8 cellular contexts compared by ENCODE assay signal in the genomic region with DNA sequence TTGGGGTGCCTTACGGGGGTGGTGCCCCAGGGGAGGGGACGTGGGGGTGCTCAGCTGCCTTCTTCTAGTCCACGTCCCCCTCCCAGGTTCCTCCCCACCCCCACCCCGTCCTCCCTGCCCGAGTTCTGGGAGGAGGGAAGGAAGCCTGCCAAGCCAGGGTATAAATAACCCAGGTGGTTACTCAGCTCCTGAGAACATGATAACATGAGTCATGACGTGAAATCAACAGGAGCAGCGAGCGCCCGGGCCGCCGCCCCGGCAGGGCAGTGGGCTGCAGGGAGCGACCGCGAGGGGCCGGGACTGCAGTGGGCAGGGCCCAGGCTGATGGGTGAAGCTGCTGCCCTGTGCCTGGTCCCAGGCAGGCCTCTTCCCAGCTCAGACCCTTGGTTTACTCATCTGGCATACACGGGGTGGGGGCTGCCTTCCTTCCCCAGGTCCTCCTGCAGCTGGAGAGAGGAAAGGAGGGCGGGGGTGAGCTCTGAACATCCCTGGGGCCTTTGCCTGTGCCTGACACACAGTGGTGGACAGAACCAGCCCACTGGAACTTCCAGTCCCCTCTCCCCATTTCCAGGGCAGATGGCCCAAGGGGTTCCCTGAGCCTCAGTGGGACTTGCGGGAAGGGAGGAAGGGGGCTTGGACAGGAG. TPM values are rescaled to one million over a fixed set of nuclear protein-coding genes. Genes with fewer than 3 reads are reported as not detected.
A peak's percentile ranks its signal among the peaks of the same experiment; 100 is the strongest.
DNase-seq lines count a peak whose midpoint lies in the region; ATAC-seq and TF ChIP-seq lines count a peak whose summit lies in the region.

No MANE protein-coding gene starts in this region.

- intact Hi-C loops in IMR-90 (cut with micrococcal nuclease), result no loop called here
- intact Hi-C loops in sciatic nerve (cut with DNase I), result loop anchor here (5.0 kb wide), 1 partner anchor 734 kb away; no protein-coding TSS in a partner anchor

- H3K79me1 ChIP-seq in IMR-90 (ENCODE audit: low read depth in 1 of 2, low read length in 2 of 2), result peaks cover 0 to 18% of the 10 kb centered on the region in 2 experiments; a peak in 1 of 4 replicates

- peak overlapping the region; percentile 97 for H3K4ac ChIP-seq in IMR-90 (ENCODE audit: low read depth, low read length)

- peak overlapping the region; percentile 69 for H2BK5ac ChIP-seq in IMR-90 (ENCODE audit: low read depth, low read length, poor library complexity, severe bottlenecking)

- peak overlapping the region; percentile 92 for H4K91ac ChIP-seq in IMR-90 (ENCODE audit: insufficient read depth, low read depth, low read length)

- H4K20me1 ChIP-seq in IMR-90 (ENCODE audit: insufficient read depth, low read length), result no peaks in the 10 kb centered on the region
- no peaks in the 10 kb centered on the region for H4K20me1 ChIP-seq in neural progenitor cell (ENCODE audit: low read depth)

- no peak overlapping the region for H3K4me3 ChIP-seq in IMR-90 (ENCODE audit: insufficient read depth, low read depth, low read length)
- H3K4me3 ChIP-seq in gastroesophageal sphincter, result peak overlapping the region in 1 of 2 donors; percentile 19
- H3K4me3 ChIP-seq in neural progenitor cell, result no peak overlapping the region

- ATAC-seq in IMR-90 (ENCODE audit: low read depth), result peak; percentile 68
- peak; percentile 87 for ATAC-seq in activated T-cell treated with anti-CD3 and anti-CD28 coated beads, Interleukin-2, amount 50 U/mL, for 72 hours (replicated peaks in 1 of 2)
- peak; percentile 80 for ATAC-seq in gastroesophageal sphincter
- peak; percentile 59 for ATAC-seq in sciatic nerve

- H2AK9ac ChIP-seq in IMR-90 (replicated peaks; ENCODE audit: low read depth, low read length, poor library complexity), result peak overlapping the region; percentile 63

- H3K4me3 Mint-ChIP-seq in activated T-cell treated with anti-CD3 and anti-CD28 coated beads, Interleukin-2, amount 50 U/mL, for 72 hours, result peak overlapping the region; percentile 29 to 65
- no peak overlapping the region for H3K4me3 Mint-ChIP-seq in neural progenitor cell

- peak overlapping the region; percentile 58 for H4K5ac ChIP-seq in IMR-90 (ENCODE audit: low read depth, low read length)

- H2BK120ac ChIP-seq in IMR-90 (ENCODE audit: low read depth, low read length), result peak overlapping the region; percentile 98

- H3K4me2 ChIP-seq in IMR-90 (ENCODE audit: low read depth, low read length) (peak overlapping the region; percentile 47; the same call in 1 of the 2 replicates), neural progenitor cell (no peak overlapping the region)

- H3K23ac ChIP-seq in IMR-90 (ENCODE audit: low read depth, low read length), result peak overlapping the region; percentile 49

- peak overlapping the region; percentile 34 to 91; a peak in 3 of 4 replicates for H4K8ac ChIP-seq in IMR-90 (ENCODE audit: low read depth in 2 of 2, low read length in 2 of 2)

- H3K14ac ChIP-seq in IMR-90 (replicated peaks; ENCODE audit: low read depth, low read length), result peak overlapping the region; percentile 93

- no peak overlapping the region for H3K27ac Mint-ChIP-seq in activated T-cell treated with anti-CD3 and anti-CD28 coated beads, Interleukin-2, amount 50 U/mL, for 72 hours
- H3K27ac Mint-ChIP-seq in neural progenitor cell, result no peak overlapping the region

- H2AK5ac ChIP-seq in IMR-90 (ENCODE audit: low read depth, low read length), result peak overlapping the region; percentile 99

- POLR2A ChIA-PET in IMR-90 (lab: Charles Lee; ENCODE audit: unreplicated experiment), result interaction anchor here (0.6 kb wide), 2 partner anchors 30 to 92 kb away, joined by 3 to 7 read pairs; no protein-coding TSS in a partner anchor

- no peaks in the 10 kb centered on the region for H3K27me3 ChIP-seq in IMR-90 (ENCODE audit: control insufficient read depth, insufficient read depth, low read length)
- H3K27me3 ChIP-seq in gastroesophageal sphincter, result peaks cover 9% of the 10 kb centered on the region
- peaks cover 11% of the 10 kb centered on the region for H3K27me3 ChIP-seq in neural progenitor cell

- dilution Hi-C loops in IMR-90 (cut with HindIII; ENCODE audit: low sequenced_read_pairs, unreplicated experiment), result no loop called here

- DNase-seq in DMS153 (lab: John Stamatoyannopoulos, UW) (peak; percentile 70), IMR-90 (peak; percentile 89), sciatic nerve (ENCODE audit: low spot score) (no peak), neural progenitor cell (ENCODE audit: low spot score) (no peak), NCI-H524 (lab: John Stamatoyannopoulos, UW) (no peak), putamen (ENCODE audit: low spot score) (no peak)
- DNase-seq in activated T-cell treated with anti-CD3 and anti-CD28 coated beads, Interleukin-2, amount 50 U/mL, for 72 hours, result peak; percentile 60 to 63

- H3K27ac ChIP-seq in IMR-90 (ENCODE audit: insufficient read depth, low read length) (peak overlapping the region; percentile 57), gastroesophageal sphincter (peak overlapping the region in 3 of 4 donors; percentile 30 to 78 (median 60)), neural progenitor cell (no peak overlapping the region)

- H3K4me1 ChIP-seq in IMR-90 (ENCODE audit: control insufficient read depth, insufficient read depth, low read length), result peaks cover 40% of the 10 kb centered on the region
- peaks cover 0 to 45% (median 26%) of the 10 kb centered on the region in 3 donors for H3K4me1 ChIP-seq in gastroesophageal sphincter
- H3K4me1 ChIP-seq in neural progenitor cell, result peaks cover 30% of the 10 kb centered on the region

- H3K9me1 ChIP-seq in IMR-90 (ENCODE audit: insufficient read depth, low read length), result peaks cover 28% of the 10 kb centered on the region

- H3K27me3 Mint-ChIP-seq in activated T-cell treated with anti-CD3 and anti-CD28 coated beads, Interleukin-2, amount 50 U/mL, for 72 hours (ENCODE audit: low read depth), result peaks cover 40% of the 10 kb centered on the region
- H3K27me3 Mint-ChIP-seq in neural progenitor cell (ENCODE audit: insufficient read depth, low read depth), result peaks cover 13% of the 10 kb centered on the region

- no peak; the same call in 1 of the 2 replicates for TF ChIP-seq RAD21 in IMR-90 (IDR thresholded peaks at IDR 0.05; ENCODE audit: low read length)

- CTCF ChIA-PET in IMR-90 (lab: Yijun Ruan, JAX), result no interaction called here

- WGBS in IMR-90 (ENCODE audit: extremely low coverage in 2 of 2, insufficient read length in 1 of 2), 2 experiments, result 0% methylated on average over 6 of the region's 19 CpGs; no CpG with 5 or more reads in 1 of the 2 experiments
- 41% methylated on average over 3 of the region's 19 CpGs; no CpG with 5 or more reads in 1 of the 2 donors for WGBS in gastroesophageal sphincter (ENCODE audit: low coverage in 1 of 2), 2 donors

- H3F3A ChIP-seq in neural progenitor cell (ENCODE audit: low read depth), result peaks cover 16% of the 10 kb centered on the region

- H3K18ac ChIP-seq in IMR-90 (ENCODE audit: low read depth, low read length), result peak overlapping the region; percentile 29; the same call in 1 of the 2 replicates

- in situ Hi-C loops in IMR-90 (cut with MboI; ENCODE audit: low sequenced_read_pairs), result no loop called here

- peak overlapping the region; percentile 88; the same call in 2 of the 3 replicates for H2BK15ac ChIP-seq in IMR-90 (ENCODE audit: low read depth, low read length)

- H3K36me3 ChIP-seq in IMR-90 (ENCODE audit: control insufficient read depth, insufficient read depth, low read length), result no peaks in the 10 kb centered on the region
- no peaks in the 10 kb centered on the region for H3K36me3 ChIP-seq in gastroesophageal sphincter
- H3K36me3 ChIP-seq in neural progenitor cell, result no peaks in the 10 kb centered on the region

- TF ChIP-seq CTCF in IMR-90 (conservative IDR thresholded peaks at IDR 0.05; ENCODE audit: low read depth, low read length) (peak; percentile 11; the same call in 1 of the 2 replicates), gastroesophageal sphincter (IDR thresholded peaks at IDR 0.05) (no peak), neural progenitor cell (IDR thresholded peaks at IDR 0.05) (no peak)

- peak overlapping the region; percentile 12; the same call in 1 of the 2 replicates for H3K9ac ChIP-seq in IMR-90 (ENCODE audit: low read depth, low read length)
- no peak overlapping the region for H3K9ac ChIP-seq in neural progenitor cell

- peak overlapping the region; percentile 9; the same call in 1 of the 2 replicates for H3K56ac ChIP-seq in IMR-90 (ENCODE audit: extremely low read depth, insufficient read depth, low read length)

- H3K4me1 Mint-ChIP-seq in activated T-cell treated with anti-CD3 and anti-CD28 coated beads, Interleukin-2, amount 50 U/mL, for 72 hours (ENCODE audit: low read depth), result peaks cover 25% of the 10 kb centered on the region
- peaks cover 26% of the 10 kb centered on the region for H3K4me1 Mint-ChIP-seq in neural progenitor cell

- no peak; the same call in 1 of the 2 replicates for TF ChIP-seq POLR2A in IMR-90 (IDR thresholded peaks at IDR 0.05; ENCODE audit: low read depth, low read length)
- TF ChIP-seq POLR2A in gastroesophageal sphincter (IDR thresholded peaks at IDR 0.05), result no peak

- H3K36me3 Mint-ChIP-seq in activated T-cell treated with anti-CD3 and anti-CD28 coated beads, Interleukin-2, amount 50 U/mL, for 72 hours (ENCODE audit: insufficient read depth in 2 of 2), result no peaks in the 10 kb centered on the region
- H3K36me3 Mint-ChIP-seq in neural progenitor cell, result no peaks in the 10 kb centered on the region

- H3K79me2 ChIP-seq in neural progenitor cell (ENCODE audit: low read depth), result no peaks in the 10 kb centered on the region

- H2BK20ac ChIP-seq in IMR-90 (ENCODE audit: low read depth, low read length), result peak overlapping the region; percentile 94

- H3K9me3 ChIP-seq in IMR-90 (ENCODE audit: control insufficient read depth, insufficient read depth, low read length), result no peaks in the 10 kb centered on the region
- H3K9me3 ChIP-seq in gastroesophageal sphincter, result no peaks in the 10 kb centered on the region
- H3K9me3 ChIP-seq in neural progenitor cell (ENCODE audit: low read depth), result no peaks in the 10 kb centered on the region

- no TSS peak for BruUV-seq in IMR-90 (replicated peaks; lab: Mats Ljungman, UMichigan)

- H2AFZ ChIP-seq in IMR-90 (replicated peaks; ENCODE audit: low read length, poor library complexity) (peak overlapping the region; percentile 82), neural progenitor cell (replicated peaks) (no peak overlapping the region)

- no peak for TF ChIP-seq EP300 in gastroesophageal sphincter (IDR thresholded peaks at IDR 0.05)

- no peaks in the 10 kb centered on the region for H3K9me3 Mint-ChIP-seq in activated T-cell treated with anti-CD3 and anti-CD28 coated beads, Interleukin-2, amount 50 U/mL, for 72 hours
- H3K9me3 Mint-ChIP-seq in neural progenitor cell, result no peaks in the 10 kb centered on the region

TF ChIP-seq in IMR-90, 13 proteins besides CTCF, POLR2A, EP300 and RAD21 (continues in another document):
- TF ChIP-seq CEBPB (IDR thresholded peaks at IDR 0.05; ENCODE audit: low read depth, low read length), result 0 out of 2 replicates have a peak, but pooled peaks have one; percentile 10

RNA-seq across cellular contexts. Expression of gene PDGFB, which starts 8.8 kb away (rescaled TPM):
- total RNA-seq in IMR-90 (2012; rRNA removed) (not detected in 2 replicates), gastroesophageal sphincter (10 to 100 TPM in 3 of 4 donors, 1 to 10 TPM in 1; 7.1 to 27.9 (median 15.1) TPM), sciatic nerve (24.2 TPM), neural progenitor cell (ENCODE audit: low replicate concordance) (0.15 and 0.65 TPM in 2 replicates)
- polyA plus RNA-seq in IMR-90 (2012; rRNA removed), result 0.07 and 0.09 TPM in 2 replicates
- polyA plus RNA-seq in IMR-90 (2012; cell fraction: cytosol; rRNA removed), result 0.09 and 0.10 TPM in 2 replicates
- 0.06 and 0.09 TPM in 2 replicates for polyA plus RNA-seq in IMR-90 (2012; cell fraction: nucleus; rRNA removed; ENCODE audit: low replicate concordance)
- 1 to 10 TPM; 2.9 to 4.6 TPM for total RNA-seq in activated T-cell treated with anti-CD3 and anti-CD28 coated beads, Interleukin-2, amount 50 U/mL, for 72 hours

Comparison
In these comparisons a context has a peak if more than half of its experiments do, and no peak if none do; other contexts are left out.
1. DNase-seq: peak in DMS153 (single experiment), IMR-90 (single experiment) and activated T-cell treated with anti-CD3 and anti-CD28 coated beads, Interleukin-2, amount 50 U/mL, for 72 hours (2 of 2); none in sciatic nerve (single experiment), neural progenitor cell (single experiment), NCI-H524 (0 of 2) and putamen (single experiment).
2. Peak in every context shown above with its lines, with median percentiles within 50 percentile points of each other: ATAC-seq.